Comparison of ENCODE assay signal across 21 cellular contexts in genomic region chr11:126914166-126914565, GRCh38.
DNase-seq lines count a peak whose midpoint lies in the region; ATAC-seq, FAIRE-seq and TF ChIP-seq lines count a peak whose summit lies in the region.
"Had no signal": no experiment of that assay in that cellular context is flagged by ENCODE, and none has a peak within 500 bp of the region (broad histone marks: within the 10 kb centered on the region; RNA-seq: fewer than 3 reads in every experiment).

No MANE protein-coding gene starts in this region.

- H3K4me3 ChIP-seq in astrocyte (ENCODE audit: insufficient read depth, low read depth, low read length) (no peak overlapping the region), trophoblast cell (ENCODE audit: low read depth, low read length) (no peak overlapping the region)
- H3K4me3 ChIP-seq: HAP-1 had no signal

- H3K79me2 ChIP-seq in astrocyte (ENCODE audit: insufficient read depth, low read length) (no peaks in the 10 kb centered on the region), trophoblast cell (ENCODE audit: control insufficient read depth, insufficient read depth, low read length, poor library complexity) (no peaks in the 10 kb centered on the region)

- no peak overlapping the region for H4K91ac ChIP-seq in trophoblast cell (ENCODE audit: low read depth, low read length)

- no peak overlapping the region for H3K4ac ChIP-seq in trophoblast cell (ENCODE audit: low read depth, low read length)

- no peak overlapping the region for H3K4me2 ChIP-seq in astrocyte (ENCODE audit: low read length)
- no peak overlapping the region for H3K4me2 ChIP-seq in trophoblast cell (ENCODE audit: low read length)

- no peaks in the 10 kb centered on the region for H3K36me3 ChIP-seq in astrocyte (ENCODE audit: insufficient read depth, low read length)
- H3K36me3 ChIP-seq in trophoblast cell (ENCODE audit: control insufficient read depth in 1 of 2, insufficient read depth in 2 of 2, low read length in 2 of 2), result no peaks in the 10 kb centered on the region
- H3K36me3 ChIP-seq: HAP-1 had no signal

- H3K4me1 ChIP-seq in astrocyte (ENCODE audit: insufficient read depth, low read length), result peaks cover 9% of the 10 kb centered on the region
- H3K4me1 ChIP-seq in trophoblast cell (ENCODE audit: control insufficient read depth in 1 of 2, insufficient read depth in 2 of 2, low read length in 2 of 2), result peaks cover 0 to 6% of the 10 kb centered on the region in 2 experiments
- H3K4me1 ChIP-seq: HAP-1 had no signal

- no peak overlapping the region for H3K23ac ChIP-seq in trophoblast cell (ENCODE audit: low read length)

- H2AFZ ChIP-seq in astrocyte (ENCODE audit: low read depth, low read length), result no peak overlapping the region
- no peak overlapping the region for H2AFZ ChIP-seq in trophoblast cell (ENCODE audit: insufficient read depth, low read length, poor library complexity)

- WGBS in trophoblast cell (ENCODE audit: extremely low coverage, insufficient coverage, insufficient read length), result no CpG with 5 or more reads among the region's 1 CpG

- H3K27ac ChIP-seq in astrocyte (ENCODE audit: low read depth, low read length), result peak overlapping the region; percentile 29
- no peak overlapping the region for H3K27ac ChIP-seq in trophoblast cell (ENCODE audit: low read depth, low read length)

- ATAC-seq in GM19324 (IDR thresholded peaks at IDR 0.05; ENCODE audit: low FRiP score, unreplicated experiment), result no peak
- no peak for ATAC-seq in HG02938 (IDR thresholded peaks at IDR 0.05; ENCODE audit: unreplicated experiment)
- no peak for ATAC-seq in GM18517 (IDR thresholded peaks at IDR 0.05; ENCODE audit: unreplicated experiment)
- no peak for ATAC-seq in GM19395 (IDR thresholded peaks at IDR 0.05; ENCODE audit: unreplicated experiment)
- ATAC-seq: CD8-positive, alpha-beta T cell had no signal

- no peak overlapping the region for H4K8ac ChIP-seq in trophoblast cell (ENCODE audit: low read depth, low read length)

- no peak overlapping the region for H4K12ac ChIP-seq in trophoblast cell (ENCODE audit: low read depth, low read length)

- DNase-seq in EH (ENCODE audit: low read depth) (peak; percentile 57), astrocyte (ENCODE audit: low read depth) (peak; percentile 14), fibroblast of peridontal ligament (ENCODE audit: extremely low read depth) (peak; percentile 27), trophoblast cell (peak; percentile 16 to 77)
- DNase-seq: CD8-positive, alpha-beta T cell; COR-L47; DMS153; DMS79 treated with DMSO at 0.1 percent for 48 hours; GDM1; KG1 had no signal

- no peak overlapping the region for H3K14ac ChIP-seq in trophoblast cell (ENCODE audit: low read length)

- no peak overlapping the region for H3K27ac Mint-ChIP-seq in astrocyte (ENCODE audit: unreplicated experiment)
- H3K27ac Mint-ChIP-seq: CD14-positive monocyte; CD8-positive, alpha-beta T cell had no signal

- no peaks in the 10 kb centered on the region for H3K79me1 ChIP-seq in trophoblast cell (ENCODE audit: low read length)

- H2BK120ac ChIP-seq in trophoblast cell (ENCODE audit: insufficient read depth, low read length, poor library complexity), result no peak overlapping the region

- FAIRE-seq in astrocyte (lab: Jason Lieb, UNC), result no peak
- FAIRE-seq: A204.1, D721Med, GM12892, H1 had no signal

- H3K18ac ChIP-seq in trophoblast cell (ENCODE audit: low read length), result no peak overlapping the region

- H3K9me3 ChIP-seq in astrocyte (ENCODE audit: insufficient read depth, low read depth, low read length), result no peaks in the 10 kb centered on the region
- H3K9me3 ChIP-seq in trophoblast cell (ENCODE audit: insufficient read depth, low read depth, low read length), result no peaks in the 10 kb centered on the region
- H3K9me3 ChIP-seq: HAP-1 had no signal

- H3K9ac ChIP-seq in astrocyte (ENCODE audit: low read length) (no peak overlapping the region), trophoblast cell (ENCODE audit: low read length) (no peak overlapping the region)

- H2BK5ac ChIP-seq in trophoblast cell (ENCODE audit: low read depth, low read length, poor library complexity), result no peak overlapping the region

- H2AK5ac ChIP-seq in trophoblast cell (ENCODE audit: low read length), result no peak overlapping the region

- H2BK12ac ChIP-seq in trophoblast cell (ENCODE audit: low read length), result no peak overlapping the region

- no peaks in the 10 kb centered on the region for H3K27me3 ChIP-seq in astrocyte (ENCODE audit: insufficient read depth, low read length)
- H3K27me3 ChIP-seq in trophoblast cell (ENCODE audit: insufficient read depth, low read length), result no peaks in the 10 kb centered on the region

- H3K4me3 Mint-ChIP-seq in astrocyte (ENCODE audit: unreplicated experiment), result no peak overlapping the region
- H3K4me3 Mint-ChIP-seq: CD14-positive monocyte; CD8-positive, alpha-beta T cell; IgD-negative memory B cell had no signal

- H3K27me3 Mint-ChIP-seq in astrocyte (ENCODE audit: low read depth, unreplicated experiment), result peaks cover 9% of the 10 kb centered on the region
- H3K27me3 Mint-ChIP-seq: IgD-negative memory B cell had no signal

- peaks cover 6% of the 10 kb centered on the region for H3K36me3 Mint-ChIP-seq in astrocyte (ENCODE audit: low read depth, unreplicated experiment)
- H3K36me3 Mint-ChIP-seq: CD14-positive monocyte; CD8-positive, alpha-beta T cell; IgD-negative memory B cell had no signal

- H3K9me3 Mint-ChIP-seq in astrocyte (ENCODE audit: unreplicated experiment), result peaks cover 6% of the 10 kb centered on the region
- H3K9me3 Mint-ChIP-seq: CD8-positive, alpha-beta T cell; IgD-negative memory B cell had no signal

- peaks cover 10% of the 10 kb centered on the region for H3K4me1 Mint-ChIP-seq in astrocyte (ENCODE audit: low read depth, unreplicated experiment)

- no peak for TF ChIP-seq CTCF in astrocyte (IDR thresholded peaks at IDR 0.05; ENCODE audit: insufficient read depth, low read depth, low read length)

- H4K20me1 ChIP-seq in astrocyte (ENCODE audit: insufficient read depth, low read length), result no peaks in the 10 kb centered on the region
